In the genomic region with DNA sequence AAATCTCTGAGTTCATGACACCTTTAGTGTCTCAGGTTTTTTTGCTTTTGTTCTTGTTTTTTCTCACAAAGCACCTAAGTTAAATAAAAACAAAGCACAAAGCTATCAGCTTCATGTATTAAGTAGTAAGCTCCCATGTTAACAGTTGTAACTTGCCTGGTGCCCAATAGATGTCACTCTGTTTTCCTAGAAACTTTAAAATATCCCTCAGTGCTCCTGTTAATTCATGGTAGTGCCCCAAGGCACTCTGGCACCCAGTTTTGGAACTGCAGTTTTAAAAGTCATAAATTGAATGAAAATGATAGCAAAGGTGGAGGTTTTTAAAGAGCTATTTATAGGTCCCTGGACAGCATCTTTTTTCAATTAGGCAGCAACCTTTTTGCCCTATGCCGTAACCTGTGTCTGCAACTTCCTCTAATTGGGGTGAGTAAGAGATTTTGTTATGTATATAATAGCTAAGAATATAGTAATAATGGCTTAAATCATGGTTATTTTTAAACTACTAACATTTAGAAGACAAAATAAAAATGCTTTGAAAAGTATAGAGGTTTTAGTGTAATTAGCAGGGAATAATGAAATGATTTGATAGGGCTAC, we compare ENCODE assay signal across 11 cellular contexts.
DNase-seq lines count a peak whose midpoint lies in the region; ATAC-seq and TF ChIP-seq lines count a peak whose summit lies in the region.
"Had no signal": no experiment of that assay in that cellular context is flagged by ENCODE, and none has a peak within 500 bp of the region (broad histone marks: within the 10 kb centered on the region; RNA-seq: fewer than 3 reads in every experiment).

No MANE protein-coding gene starts in this region.

- H3K4me3 Mint-ChIP-seq in chondrocyte (ENCODE audit: unreplicated experiment) = no peak overlapping the region
- no peak overlapping the region for H3K4me3 Mint-ChIP-seq in type B pancreatic cell
- H3K4me3 Mint-ChIP-seq: T-helper 1 cell treated with Interleukin-12 subunit alpha and Interleukin-12 subunit beta and Interleukin-4 antibody, amounts not matched to agents 30 μg/mL and 1 μg/mL, for 36 hours had no signal

- H3K9me3 Mint-ChIP-seq in chondrocyte (ENCODE audit: low read depth) = no peaks in the 10 kb centered on the region
- H3K9me3 Mint-ChIP-seq in type B pancreatic cell = no peaks in the 10 kb centered on the region
- H3K9me3 Mint-ChIP-seq: T-helper 1 cell treated with Interleukin-12 subunit alpha and Interleukin-12 subunit beta and Interleukin-4 antibody, amounts not matched to agents 30 μg/mL and 1 μg/mL, for 36 hours had no signal

- no peak for TF ChIP-seq POLR2A in Peyer's patch (IDR thresholded peaks at IDR 0.05)

- no peaks in the 10 kb centered on the region for H3K9me3 ChIP-seq in Peyer's patch
- H3K9me3 ChIP-seq: BLaER1 had no signal

- H3K27ac Mint-ChIP-seq in chondrocyte (ENCODE audit: unreplicated experiment) (no peak overlapping the region), type B pancreatic cell (no peak overlapping the region)
- H3K27ac Mint-ChIP-seq: T-helper 1 cell treated with Interleukin-12 subunit alpha and Interleukin-12 subunit beta and Interleukin-4 antibody, amounts not matched to agents 30 μg/mL and 1 μg/mL, for 36 hours had no signal

- H3K27me3 ChIP-seq in Peyer's patch = no peaks in the 10 kb centered on the region
- H3K27me3 ChIP-seq: BLaER1 had no signal

- peak; percentile 43 for DNase-seq in NCI-H82 (lab: John Stamatoyannopoulos, UW)
- DNase-seq in NCI-H82 treated with DMSO at 0.1 percent for 48 hours (lab: John Stamatoyannopoulos, UW; ENCODE audit: unreplicated experiment) = no peak
- peak; percentile 72 for DNase-seq in NCI-H748 treated with DMSO at 0.1 percent for 48 hours (lab: John Stamatoyannopoulos, UW)
- DNase-seq in chondrocyte (ENCODE audit: low spot score) = no peak
- no peak for DNase-seq in type B pancreatic cell (ENCODE audit: extremely low spot score, unreplicated experiment)
- no peak for DNase-seq in Peyer's patch
- no peak for DNase-seq in activated T-cell treated with anti-CD3 and anti-CD28 coated beads, Interleukin-2, amount 50 U/mL, for 48 hours
- no peak for DNase-seq in stimulated activated naive CD8-positive, alpha-beta T cell treated with anti-CD3 and anti-CD28 coated beads, Interleukin-15, Interleukin-2, amounts not matched to agents 100 U/mL and 50 U/mL, for 24 hours
- DNase-seq: nucleus accumbens had no signal

- TF ChIP-seq CTCF in chondrocyte (IDR thresholded peaks at IDR 0.05) (peak; percentile 80), type B pancreatic cell (conservative IDR thresholded peaks at IDR 0.05) (peak; percentile 62), Peyer's patch (IDR thresholded peaks at IDR 0.05) (no peak)

- peaks cover 4% of the 10 kb centered on the region for H3K27me3 Mint-ChIP-seq in chondrocyte (ENCODE audit: low read depth)
- no peaks in the 10 kb centered on the region for H3K27me3 Mint-ChIP-seq in type B pancreatic cell

- no peak overlapping the region for H3K4me3 ChIP-seq in Peyer's patch
- H3K4me3 ChIP-seq: BLaER1 had no signal

- no peak for ATAC-seq in stimulated activated naive CD8-positive, alpha-beta T cell treated with anti-CD3 and anti-CD28 coated beads, Interleukin-15, Interleukin-2, amounts not matched to agents 100 U/mL and 50 U/mL, for 24 hours

- no peak overlapping the region for H3K27ac ChIP-seq in Peyer's patch
- H3K27ac ChIP-seq: BLaER1 had no signal

- no peaks in the 10 kb centered on the region for H3K36me3 ChIP-seq in Peyer's patch
- H3K36me3 ChIP-seq: BLaER1 had no signal

- no peaks in the 10 kb centered on the region for H3K36me3 Mint-ChIP-seq in chondrocyte (ENCODE audit: low read depth)
- H3K36me3 Mint-ChIP-seq in type B pancreatic cell = no peaks in the 10 kb centered on the region

- H3K4me1 Mint-ChIP-seq in chondrocyte (ENCODE audit: low read depth) (peaks cover 3% of the 10 kb centered on the region), type B pancreatic cell (ENCODE audit: unreplicated experiment) (peaks cover 4% of the 10 kb centered on the region)

- H3K4me1 ChIP-seq in Peyer's patch = no peaks in the 10 kb centered on the region
- H3K4me1 ChIP-seq: BLaER1 had no signal

Comparison
In these comparisons a context has a peak if more than half of its experiments do, and no peak if none do; other contexts are left out.
1. DNase-seq: peak in NCI-H82 (single experiment) and NCI-H748 treated with DMSO at 0.1 percent for 48 hours (single experiment); none in NCI-H82 treated with DMSO at 0.1 percent for 48 hours (single experiment), chondrocyte (single experiment), type B pancreatic cell (single experiment), Peyer's patch (0 of 3), activated T-cell treated with anti-CD3 and anti-CD28 coated beads, Interleukin-2, amount 50 U/mL, for 48 hours (0 of 2) and stimulated activated naive CD8-positive, alpha-beta T cell treated with anti-CD3 and anti-CD28 coated beads, Interleukin-15, Interleukin-2, amounts not matched to agents 100 U/mL and 50 U/mL, for 24 hours (single experiment).
2. CTCF ChIP-seq: peak in chondrocyte (single experiment) and type B pancreatic cell (single experiment); none in Peyer's patch (0 of 6).